8 cellular contexts compared by ENCODE assay signal in the genomic region with DNA sequence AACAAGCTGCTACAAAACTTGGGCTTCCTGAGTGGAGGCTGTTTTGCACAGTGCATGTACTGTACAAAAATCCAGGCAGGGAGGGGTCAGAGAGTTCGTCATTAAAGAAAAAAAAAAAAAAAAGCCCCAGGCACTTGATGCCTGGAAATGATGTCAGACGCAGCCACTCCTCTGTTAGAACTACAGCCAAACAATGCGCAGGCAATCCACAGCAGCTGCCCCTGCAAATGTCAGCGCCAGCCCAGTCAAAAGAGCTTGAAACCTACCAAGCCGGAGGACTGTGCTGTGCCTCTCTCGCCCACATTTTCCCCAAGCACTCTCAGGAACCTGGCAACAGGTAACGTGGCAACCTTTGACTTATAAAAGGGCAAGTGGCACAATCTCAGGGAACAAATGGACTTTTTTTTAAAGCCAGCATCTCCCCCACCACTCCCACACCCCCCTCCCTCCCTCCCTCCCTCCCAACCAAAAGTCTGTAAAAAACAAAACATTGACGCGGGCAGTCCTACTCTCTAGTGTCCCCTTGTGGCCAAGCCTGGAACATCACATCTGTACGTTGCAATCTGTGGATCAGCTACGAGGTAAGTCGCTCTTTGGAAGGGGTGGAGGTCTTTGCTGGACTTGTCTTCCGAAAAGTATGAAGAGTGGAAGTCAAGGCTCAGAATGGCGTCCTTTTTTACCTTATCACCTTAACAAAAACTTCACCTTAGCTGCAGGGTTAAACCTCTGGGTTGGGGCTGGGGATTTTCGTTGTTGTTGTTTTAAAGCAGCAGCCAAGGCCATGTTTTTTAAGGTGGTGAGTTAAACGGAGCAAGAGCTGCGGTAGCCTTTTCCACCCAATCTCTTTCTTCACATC.
DNase-seq lines count a peak whose midpoint lies in the region; ATAC-seq and TF ChIP-seq lines count a peak whose summit lies in the region.

No MANE protein-coding gene starts in this region.

- no peaks in the 10 kb centered on the region for H3K27me3 Mint-ChIP-seq in naive thymus-derived CD8-positive, alpha-beta T cell
- H3K27me3 Mint-ChIP-seq in stimulated activated naive B cell treated with anti-CD40 and anti-IgM and Interleukin-4, amounts not matched to agents 10 μg/mL and 1 μg/mL and 100 μg/mL, for 72 hours: no peaks in the 10 kb centered on the region

- H3K79me2 ChIP-seq in KMS-11 (ENCODE audit: insufficient read depth, low read depth): no peaks in the 10 kb centered on the region

- H3K4me2 ChIP-seq in KMS-11: peak overlapping the region; percentile 99

- no peak overlapping the region for H3K4me3 ChIP-seq in KMS-11 (IDR thresholded peaks at IDR 0.05; ENCODE audit: insufficient read depth, low read depth, low read length)

- H3K9ac ChIP-seq in KMS-11: peak overlapping the region; percentile 63

- no peaks in the 10 kb centered on the region for H3K36me3 ChIP-seq in KMS-11 (ENCODE audit: insufficient read depth)

- DNase-seq in EH (ENCODE audit: low read depth) (peak; percentile 98), activated T-helper 1 cell treated with Interleukin-2 at 50 U/mL for 16 hours (ENCODE audit: low read depth) (peak; percentile 70), fibroblast of gingiva (ENCODE audit: low read depth) (peak; percentile 98)
- DNase-seq in naive thymus-derived CD8-positive, alpha-beta T cell: peak; percentile 67 to 97 (median 90)
- DNase-seq in stimulated activated naive B cell treated with anti-CD40 and anti-IgM and Interleukin-4, amounts not matched to agents 10 μg/mL and 1 μg/mL and 100 μg/mL, for 72 hours: peak; percentile 91

- peak; percentile 65 for TF ChIP-seq CTCF in KMS-11 (conservative IDR thresholded peaks at IDR 0.05; ENCODE audit: low read depth, low read length)

- peak overlapping the region; percentile 87 to 96 (median 92) for H3K4me3 Mint-ChIP-seq in naive thymus-derived CD8-positive, alpha-beta T cell
- H3K4me3 Mint-ChIP-seq in stimulated activated naive B cell treated with anti-CD40 and anti-IgM and Interleukin-4, amounts not matched to agents 10 μg/mL and 1 μg/mL and 100 μg/mL, for 72 hours: peak overlapping the region; percentile 72 to 83

- H4K20me1 ChIP-seq in KMS-11 (ENCODE audit: insufficient read depth): no peaks in the 10 kb centered on the region

- H2AFZ ChIP-seq in KMS-11 (ENCODE audit: low read depth): peak overlapping the region; percentile 85

- no peaks in the 10 kb centered on the region for H3K27me3 ChIP-seq in KMS-11 (ENCODE audit: insufficient read depth, low read depth)

- no peaks in the 10 kb centered on the region for H3K9me3 Mint-ChIP-seq in naive thymus-derived CD8-positive, alpha-beta T cell
- no peaks in the 10 kb centered on the region for H3K9me3 Mint-ChIP-seq in stimulated activated naive B cell treated with anti-CD40 and anti-IgM and Interleukin-4, amounts not matched to agents 10 μg/mL and 1 μg/mL and 100 μg/mL, for 72 hours

- peak overlapping the region; percentile 97 to 100 (median 100) for H3K27ac Mint-ChIP-seq in naive thymus-derived CD8-positive, alpha-beta T cell
- peak overlapping the region; percentile 94 for H3K27ac Mint-ChIP-seq in stimulated activated naive B cell treated with anti-CD40 and anti-IgM and Interleukin-4, amounts not matched to agents 10 μg/mL and 1 μg/mL and 100 μg/mL, for 72 hours

- peaks cover 27% of the 10 kb centered on the region for H3K4me1 ChIP-seq in KMS-11 (ENCODE audit: low read depth, poor library complexity, severe bottlenecking)

- ATAC-seq in GM21737 (IDR thresholded peaks at IDR 0.05; ENCODE audit: unreplicated experiment): peak; percentile 47
- peak; percentile 86 to 87 for ATAC-seq in naive thymus-derived CD8-positive, alpha-beta T cell
- peak; percentile 83 to 89 for ATAC-seq in stimulated activated naive B cell treated with anti-CD40 and anti-IgM and Interleukin-4, amounts not matched to agents 10 μg/mL and 1 μg/mL and 100 μg/mL, for 72 hours (replicated peaks)

- peak overlapping the region; percentile 78 for H3K27ac ChIP-seq in KMS-11

- peaks cover 0 to 3% (median 3%) of the 10 kb centered on the region in 3 donors for H3K36me3 Mint-ChIP-seq in naive thymus-derived CD8-positive, alpha-beta T cell
- no peaks in the 10 kb centered on the region for H3K36me3 Mint-ChIP-seq in stimulated activated naive B cell treated with anti-CD40 and anti-IgM and Interleukin-4, amounts not matched to agents 10 μg/mL and 1 μg/mL and 100 μg/mL, for 72 hours

- POLR2A ChIA-PET in naive thymus-derived CD8-positive, alpha-beta T cell (lab: Charles Lee): interaction anchor here (0.6 to 5.9 kb wide), 30 partner anchors 9 to 1703 kb away, joined by 3 to 90 read pairs (median 5); partner anchors contain the start of genes MYL12A, MYL12B, TGIF1 and ZBTB14

- peaks cover 22 to 65% (median 53%) of the 10 kb centered on the region in 4 donors for H3K4me1 Mint-ChIP-seq in naive thymus-derived CD8-positive, alpha-beta T cell
- H3K4me1 Mint-ChIP-seq in stimulated activated naive B cell treated with anti-CD40 and anti-IgM and Interleukin-4, amounts not matched to agents 10 μg/mL and 1 μg/mL and 100 μg/mL, for 72 hours: peaks cover 42 to 58% of the 10 kb centered on the region in 2 donors

TF ChIP-seq in PFSK-1, 5 proteins besides CTCF, POLR2A, EP300 and RAD21:
- TF ChIP-seq FOXP2 (optimal IDR thresholded peaks at IDR 0.05; ENCODE audit: borderline replicate concordance, extremely low read depth, extremely low read length, insufficient read depth) (peak; percentile 66), POLR2AphosphoS5 (IDR thresholded peaks at IDR 0.05; ENCODE audit: low read depth, low read length) (peak; percentile 56), TAF1 (IDR thresholded peaks at IDR 0.05; ENCODE audit: borderline replicate concordance, insufficient read depth, low read length) (peak; percentile 73; the same call in 1 of the 2 replicates), SIN3A (IDR thresholded peaks at IDR 0.05; ENCODE audit: borderline replicate concordance, insufficient read depth, low read length) (peak; percentile 74; the same call in 1 of the 2 replicates)
- TF ChIP-seq, protein P1, sequence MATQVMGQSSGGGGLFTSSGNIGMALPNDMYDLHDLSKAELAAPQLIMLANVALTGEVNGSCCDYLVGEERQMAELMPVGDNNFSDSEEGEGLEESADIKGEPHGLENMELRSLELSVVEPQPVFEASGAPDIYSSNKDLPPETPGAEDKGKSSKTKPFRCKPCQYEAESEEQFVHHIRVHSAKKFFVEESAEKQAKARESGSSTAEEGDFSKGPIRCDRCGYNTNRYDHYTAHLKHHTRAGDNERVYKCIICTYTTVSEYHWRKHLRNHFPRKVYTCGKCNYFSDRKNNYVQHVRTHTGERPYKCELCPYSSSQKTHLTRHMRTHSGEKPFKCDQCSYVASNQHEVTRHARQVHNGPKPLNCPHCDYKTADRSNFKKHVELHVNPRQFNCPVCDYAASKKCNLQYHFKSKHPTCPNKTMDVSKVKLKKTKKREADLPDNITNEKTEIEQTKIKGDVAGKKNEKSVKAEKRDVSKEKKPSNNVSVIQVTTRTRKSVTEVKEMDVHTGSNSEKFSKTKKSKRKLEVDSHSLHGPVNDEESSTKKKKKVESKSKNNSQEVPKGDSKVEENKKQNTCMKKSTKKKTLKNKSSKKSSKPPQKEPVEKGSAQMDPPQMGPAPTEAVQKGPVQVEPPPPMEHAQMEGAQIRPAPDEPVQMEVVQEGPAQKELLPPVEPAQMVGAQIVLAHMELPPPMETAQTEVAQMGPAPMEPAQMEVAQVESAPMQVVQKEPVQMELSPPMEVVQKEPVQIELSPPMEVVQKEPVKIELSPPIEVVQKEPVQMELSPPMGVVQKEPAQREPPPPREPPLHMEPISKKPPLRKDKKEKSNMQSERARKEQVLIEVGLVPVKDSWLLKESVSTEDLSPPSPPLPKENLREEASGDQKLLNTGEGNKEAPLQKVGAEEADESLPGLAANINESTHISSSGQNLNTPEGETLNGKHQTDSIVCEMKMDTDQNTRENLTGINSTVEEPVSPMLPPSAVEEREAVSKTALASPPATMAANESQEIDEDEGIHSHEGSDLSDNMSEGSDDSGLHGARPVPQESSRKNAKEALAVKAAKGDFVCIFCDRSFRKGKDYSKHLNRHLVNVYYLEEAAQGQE (IDR thresholded peaks at IDR 0.05; ENCODE audit: insufficient read depth in 1 of 2, low read depth in 2 of 2, low read length in 2 of 2): no peak
